ENCODE assay signal across 11 cellular contexts in the genomic region with DNA sequence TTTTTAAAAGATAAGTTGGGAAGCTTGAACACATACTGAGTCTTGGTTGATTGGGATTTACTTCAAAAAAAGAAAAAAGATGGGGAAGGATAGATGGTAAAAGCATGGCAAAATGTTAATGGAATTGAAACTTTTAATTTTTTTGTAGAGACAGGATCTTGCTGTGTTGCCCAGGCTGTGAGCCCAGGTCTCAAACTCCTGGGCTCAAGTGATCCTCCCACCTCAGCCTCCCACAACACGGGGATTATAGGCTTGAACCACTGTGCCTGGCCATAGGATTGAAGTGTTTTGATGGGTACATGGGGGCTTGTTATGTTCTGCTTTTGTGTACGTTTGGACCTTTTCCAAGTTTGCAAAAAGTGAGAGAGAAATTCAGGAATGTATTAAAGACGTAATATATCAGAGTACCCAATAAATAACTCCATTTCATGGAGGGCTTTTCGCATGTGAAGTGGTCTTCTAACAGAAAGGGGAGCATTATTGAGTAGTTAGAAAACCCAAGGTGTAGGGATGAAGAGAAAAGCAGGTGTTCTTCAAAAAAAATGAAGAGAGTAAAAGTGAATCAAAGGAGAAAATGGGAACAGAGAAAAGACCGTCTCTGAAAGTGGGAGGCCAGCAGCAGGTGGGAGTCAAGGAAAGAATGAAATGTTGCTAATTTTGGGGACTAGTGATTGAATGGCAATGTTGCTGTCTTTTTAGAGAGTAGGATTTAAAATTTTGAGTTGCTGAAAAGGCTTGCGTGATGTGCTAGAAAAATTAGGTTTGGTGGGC. TPM values are rescaled to one million over a fixed set of nuclear protein-coding genes. Genes with fewer than 3 reads are reported as not detected.
A peak's percentile ranks its signal among the peaks of the same experiment; 100 is the strongest.
DNase-seq lines count a peak whose midpoint lies in the region; ATAC-seq, FAIRE-seq and TF ChIP-seq lines count a peak whose summit lies in the region.
"Had no signal": no experiment of that assay in that cellular context is flagged by ENCODE, and none has a peak within 500 bp of the region (broad histone marks: within the 10 kb centered on the region; RNA-seq: fewer than 3 reads in every experiment).

No MANE protein-coding gene starts in this region.

- peak overlapping the region; percentile 59 for H3K27ac ChIP-seq in A673 (ENCODE audit: low read depth, low read length, poor library complexity, severe bottlenecking)
- H3K27ac ChIP-seq in GM12878 (ENCODE audit: control insufficient read depth, insufficient read depth) = no peak overlapping the region
- peak overlapping the region; percentile 39 for H3K27ac ChIP-seq in parathyroid adenoma

- no peak for TF ChIP-seq POLR2A in GM12878 (IDR thresholded peaks at IDR 0.05; ENCODE audit: low read depth, low read length)

- SMC1A ChIA-PET in GM12878 (lab: Charles Lee; ENCODE audit: uncharacterized antibody, unreplicated experiment) = interaction anchor here (1.0 kb wide), 1 partner anchor 935 kb away, joined by 3 read pairs; no protein-coding TSS in a partner anchor

- ATAC-seq in GM12878 (no peak), GM18909 (IDR thresholded peaks at IDR 0.05; ENCODE audit: poor library complexity, unreplicated experiment) (no peak), HG02973 (IDR thresholded peaks at IDR 0.05; ENCODE audit: unreplicated experiment) (no peak), GM18498 (IDR thresholded peaks at IDR 0.05; ENCODE audit: unreplicated experiment) (no peak)

- H3K27ac Mint-ChIP-seq in IgD-negative memory B cell = peak overlapping the region in 2 of 3 donors; percentile 63 to 94
- no peak overlapping the region for H3K27ac Mint-ChIP-seq in T-helper 2 cell treated with Interferon-gamma antibody and Interleukin-4, amounts not matched to agents 5 μg/mL and 100 μg/mL, for 36 hours

- H2AFZ ChIP-seq in GM12878 (ENCODE audit: control insufficient read depth, low read depth, low read length) (no peak overlapping the region), parathyroid adenoma (no peak overlapping the region)

- H3K27me3 Mint-ChIP-seq in IgD-negative memory B cell = no peaks in the 10 kb centered on the region
- H3K27me3 Mint-ChIP-seq in T-helper 2 cell treated with Interferon-gamma antibody and Interleukin-4, amounts not matched to agents 5 μg/mL and 100 μg/mL, for 36 hours (ENCODE audit: low read depth) = no peaks in the 10 kb centered on the region

- POLR2A ChIA-PET in A673 (lab: Charles Lee; ENCODE audit: low non-redundant PET) (no interaction called here), GM12878 (lab: Charles Lee) (no interaction called here)

- H3K36me3 Mint-ChIP-seq in IgD-negative memory B cell = peaks cover 6% of the 10 kb centered on the region
- no peaks in the 10 kb centered on the region for H3K36me3 Mint-ChIP-seq in T-helper 2 cell treated with Interferon-gamma antibody and Interleukin-4, amounts not matched to agents 5 μg/mL and 100 μg/mL, for 36 hours (ENCODE audit: low read depth)

- H3K9me3 Mint-ChIP-seq in IgD-negative memory B cell = no peaks in the 10 kb centered on the region
- H3K9me3 Mint-ChIP-seq in T-helper 2 cell treated with Interferon-gamma antibody and Interleukin-4, amounts not matched to agents 5 μg/mL and 100 μg/mL, for 36 hours = no peaks in the 10 kb centered on the region

- H3K36me3 ChIP-seq in A673 (ENCODE audit: insufficient read depth, low read length, poor library complexity, severe bottlenecking) = no peaks in the 10 kb centered on the region
- no peaks in the 10 kb centered on the region; a peak in 2 of 4 replicates for H3K36me3 ChIP-seq in GM12878 (ENCODE audit: control insufficient read depth in 2 of 2, insufficient read depth in 2 of 2, low read length in 1 of 2)
- H3K36me3 ChIP-seq in parathyroid adenoma (ENCODE audit: control insufficient read depth, insufficient read depth, low read length) = no peaks in the 10 kb centered on the region

- no peak overlapping the region for H3K4me3 ChIP-seq in A673 (ENCODE audit: low read depth, low read length, poor library complexity, severe bottlenecking)
- no peak overlapping the region for H3K4me3 ChIP-seq in GM12878
- no peak overlapping the region for H3K4me3 ChIP-seq in parathyroid adenoma (ENCODE audit: low read depth, low read length)

- DNase-seq in A673 (ENCODE audit: low spot score) = no peak
- DNase-seq in GM12878 (ENCODE audit: low read depth, low spot score) = no peak
- DNase-seq in T-helper 2 cell treated with Interferon-gamma antibody and Interleukin-4, amounts not matched to agents 5 μg/mL and 100 μg/mL, for 36 hours (ENCODE audit: low spot score) = no peak
- DNase-seq: anterior cingulate cortex, NCI-H1048, OCI-M1 had no signal

- TF ChIP-seq RAD21 in GM12878 (IDR thresholded peaks at IDR 0.05; ENCODE audit: insufficient read depth, low read depth, low read length) = no peak

- in situ Hi-C loops in GM12878 (cut with MboI) = no loop called here

- H3K9me3 ChIP-seq in A673 (ENCODE audit: low read depth, low read length, poor library complexity, severe bottlenecking) = no peaks in the 10 kb centered on the region
- no peaks in the 10 kb centered on the region for H3K9me3 ChIP-seq in GM12878 (replicated peaks; ENCODE audit: control insufficient read depth, insufficient read depth, low read length)
- no peaks in the 10 kb centered on the region for H3K9me3 ChIP-seq in parathyroid adenoma (ENCODE audit: control insufficient read depth, low read length)

- FAIRE-seq in GM12878 (lab: Jason Lieb, UNC) = no peak

- CTCF ChIA-PET in A673 (lab: Charles Lee) (no interaction called here), GM12878 (lab: Yijun Ruan, JAX) (no interaction called here)

- H3K27me3 ChIP-seq in A673 (replicated peaks; ENCODE audit: insufficient read depth, low read depth, low read length, poor library complexity) = no peaks in the 10 kb centered on the region
- H3K27me3 ChIP-seq in GM12878 (replicated peaks in 1 of 2; ENCODE audit: control insufficient read depth in 2 of 2, insufficient read depth in 2 of 2, low read length in 1 of 2) = no peaks in the 10 kb centered on the region
- H3K27me3 ChIP-seq in parathyroid adenoma (ENCODE audit: control insufficient read depth, insufficient read depth, low read length) = no peaks in the 10 kb centered on the region

- peak overlapping the region in 3 of 4 donors; percentile 28 to 72 (median 63) for H3K4me3 Mint-ChIP-seq in IgD-negative memory B cell
- H3K4me3 Mint-ChIP-seq in T-helper 2 cell treated with Interferon-gamma antibody and Interleukin-4, amounts not matched to agents 5 μg/mL and 100 μg/mL, for 36 hours = no peak overlapping the region

- intact Hi-C loops in A673 (cut with micrococcal nuclease; ENCODE audit: unreplicated experiment) = no loop called here
- intact Hi-C loops in GM12878 (cut with micrococcal nuclease; ENCODE audit: unreplicated experiment) = no loop called here

- WGBS in GM12878 (ENCODE audit: insufficient coverage, insufficient replicate concordance, low lambda C conversion rate, missing lambda C conversion rate) = 94% methylated on average over 6 of the region's 6 CpGs

- H3K4me1 Mint-ChIP-seq in IgD-negative memory B cell = peaks cover 37 to 54% (median 42%) of the 10 kb centered on the region in 3 donors
- peaks cover 2% of the 10 kb centered on the region for H3K4me1 Mint-ChIP-seq in T-helper 2 cell treated with Interferon-gamma antibody and Interleukin-4, amounts not matched to agents 5 μg/mL and 100 μg/mL, for 36 hours (ENCODE audit: low read depth)

- H3K4me1 ChIP-seq in A673 (ENCODE audit: insufficient read depth, low read length, poor library complexity, severe bottlenecking) = peaks cover 29% of the 10 kb centered on the region
- peaks cover 19% of the 10 kb centered on the region for H3K4me1 ChIP-seq in GM12878 (ENCODE audit: control insufficient read depth, insufficient read depth, low read length)
- peaks cover 14% of the 10 kb centered on the region for H3K4me1 ChIP-seq in parathyroid adenoma

- no peaks in the 10 kb centered on the region for H4K20me1 ChIP-seq in GM12878 (ENCODE audit: control insufficient read depth, insufficient read depth)

- no peaks in the 10 kb centered on the region for H3K79me2 ChIP-seq in GM12878 (ENCODE audit: control insufficient read depth, insufficient read depth, low read length)
- H3K79me2 ChIP-seq in parathyroid adenoma = peaks cover 40% of the 10 kb centered on the region

- no TSS peak for BruUV-seq in A673 (replicated peaks; lab: Mats Ljungman, UMichigan)
- TSS peak; percentile 32 for BruUV-seq in GM12878 (replicated peaks; lab: Mats Ljungman, UMichigan)

- no peak for TF ChIP-seq CTCF in A673 (conservative IDR thresholded peaks at IDR 0.05; ENCODE audit: low read depth, low read length)
- no peak for TF ChIP-seq CTCF in GM12878 (IDR thresholded peaks at IDR 0.05 in 2 of 3, conservative IDR thresholded peaks at IDR 0.05 in 1 of 3; ENCODE audit: control insufficient read depth in 2 of 3, extremely low read depth in 1 of 3, insufficient read depth in 1 of 3, low read depth in 3 of 3, low read length in 3 of 3)
- no peak for TF ChIP-seq CTCF in parathyroid adenoma (IDR thresholded peaks at IDR 0.05)

- RAD21 ChIA-PET in GM12878 (lab: Charles Lee; ENCODE audit: unreplicated experiment) = no interaction called here

- peak overlapping the region; percentile 8; the same call in 1 of the 2 replicates for H3K4me2 ChIP-seq in GM12878 (ENCODE audit: control insufficient read depth, insufficient read depth)
- no peak overlapping the region for H3K4me2 ChIP-seq in parathyroid adenoma (ENCODE audit: low read length)

- no peak for TF ChIP-seq EP300 in GM12878 (IDR thresholded peaks at IDR 0.05; ENCODE audit: borderline replicate concordance in 1 of 2, control insufficient read depth in 1 of 2, low read depth in 2 of 2, low read length in 2 of 2)

- H3K9ac ChIP-seq in GM12878 (ENCODE audit: control insufficient read depth, insufficient read depth, low read length) = no peak overlapping the region
- no peak overlapping the region for H3K9ac ChIP-seq in parathyroid adenoma

RNA-seq across cellular contexts. Expression of a gene that starts 55.2 kb away (rescaled TPM):
- total RNA-seq in A673 (2021) (21.0 and 22.9 TPM in 2 replicates), GM12878 (2014; rRNA removed) (5.8 and 7.3 TPM in 2 replicates), GM12878 (2014; rRNA removed; fragmentation: Illumina TruSeq; extraction: Trizol) (4.9 and 5.2 TPM in 2 replicates), GM12878 (2021) (6.0 and 9.4 TPM in 2 replicates)
- polyA plus RNA-seq in IgD-negative memory B cell (8.6 TPM), GM12878 (2011; rRNA removed) (6.8 and 8.4 TPM in 2 replicates), GM12878 (2014; fragmentation: Illumina TruSeq; extraction: Trizol) (4.9 and 5.0 TPM in 2 replicates), GM12878 (2014; fragmentation: Nextera tagmentation; extraction: Ambion mirVana) (1 to 10 TPM; 1.1 to 2.5 TPM), GM12878 (2014; rRNA removed) (6.0 and 6.6 TPM in 2 replicates), GM12878 (2016; fragmentation: Nextera tagmentation; extraction: Ambion mirVana) (1 to 10 TPM; 5.0 to 5.1 TPM)
- 28.7 and 30.3 TPM in 2 replicates for total RNA-seq in GM12878 (2013; cell fraction: nucleolus; rRNA removed)
- 3.3 TPM for polyA plus RNA-seq in GM12878 (2011; ENCODE audit: low read depth)
- polyA plus RNA-seq in GM12878 (2011; cell fraction: cytosol; rRNA removed) = 5.6 and 7.4 TPM in 2 replicates
- polyA plus RNA-seq in GM12878 (2011; cell fraction: nucleus; rRNA removed) = 10.1 and 10.5 TPM in 2 replicates
- 5.5 and 6.8 TPM in 2 replicates for polyA plus RNA-seq in GM12878 (2012)
- 6.2 and 7.8 TPM in 2 replicates for polyA minus RNA-seq in GM12878 (2011; rRNA and poly(A)+ RNA removed)
- 2.1 and 3.8 TPM in 2 replicates for polyA minus RNA-seq in GM12878 (2011; cell fraction: cytosol; rRNA and poly(A)+ RNA removed)
- polyA minus RNA-seq in GM12878 (2011; cell fraction: nucleus; rRNA and poly(A)+ RNA removed) = 4.4 and 5.6 TPM in 2 replicates

RNA-seq across cellular contexts. Expression of a gene that starts 55.4 kb away (rescaled TPM):
- total RNA-seq in A673 (2021) = 439 and 447 TPM in 2 replicates
- polyA plus RNA-seq in IgD-negative memory B cell = 139 TPM
- 401 and 455 TPM in 2 replicates for total RNA-seq in GM12878 (2013; cell fraction: nucleolus; rRNA removed)
- total RNA-seq in GM12878 (2014; rRNA removed) = 190 and 208 TPM in 2 replicates
- 132 and 145 TPM in 2 replicates for total RNA-seq in GM12878 (2014; rRNA removed; fragmentation: Illumina TruSeq; extraction: Trizol)
- total RNA-seq in GM12878 (2021) = 389 and 390 TPM in 2 replicates
- 425 TPM for polyA plus RNA-seq in GM12878 (2011; ENCODE audit: low read depth)
- 73.4 and 161 TPM in 2 replicates for polyA plus RNA-seq in GM12878 (2011; rRNA removed)
- polyA plus RNA-seq in GM12878 (2011; cell fraction: cytosol; rRNA removed) = 243 and 341 TPM in 2 replicates
- polyA plus RNA-seq in GM12878 (2011; cell fraction: nucleus; rRNA removed) = 464 and 522 TPM in 2 replicates
- 590 and 669 TPM in 2 replicates for polyA plus RNA-seq in GM12878 (2012)
- polyA plus RNA-seq in GM12878 (2014; fragmentation: Illumina TruSeq; extraction: Trizol) = 164 and 308 TPM in 2 replicates
- polyA plus RNA-seq in GM12878 (2014; fragmentation: Nextera tagmentation; extraction: Ambion mirVana) = 100 to 1,000 TPM; 124 to 133 TPM
- 171 and 202 TPM in 2 replicates for polyA plus RNA-seq in GM12878 (2014; rRNA removed)
- polyA plus RNA-seq in GM12878 (2016; fragmentation: Nextera tagmentation; extraction: Ambion mirVana) = 100 to 1,000 TPM; 387 to 400 TPM
- polyA minus RNA-seq in GM12878 (2011; rRNA and poly(A)+ RNA removed) = 290 and 381 TPM in 2 replicates
- polyA minus RNA-seq in GM12878 (2011; cell fraction: cytosol; rRNA and poly(A)+ RNA removed) = 243 and 254 TPM in 2 replicates
- 138 and 217 TPM in 2 replicates for polyA minus RNA-seq in GM12878 (2011; cell fraction: nucleus; rRNA and poly(A)+ RNA removed)
